Comparison of ENCODE assay signal across 21 cellular contexts in the genomic region with DNA sequence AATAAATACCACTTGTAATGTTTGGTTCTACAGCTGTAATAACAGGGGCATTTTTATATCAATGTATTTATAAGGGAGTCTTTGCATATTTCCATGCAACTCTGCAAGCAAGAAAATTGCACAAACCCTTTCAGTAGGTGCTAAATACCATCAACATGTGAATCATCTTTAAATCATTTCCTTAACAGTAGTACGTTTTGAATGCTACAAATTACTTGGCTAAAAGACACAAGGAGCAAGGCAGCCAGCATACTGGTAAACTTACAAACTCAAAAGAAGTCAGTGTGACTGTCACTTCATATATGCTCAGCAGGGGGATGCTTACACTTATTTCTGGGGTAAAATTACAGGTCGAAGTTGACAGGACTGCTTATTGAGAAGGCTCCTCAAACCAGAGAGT.
DNase-seq lines count a peak whose midpoint lies in the region; ATAC-seq, FAIRE-seq and TF ChIP-seq lines count a peak whose summit lies in the region.
"Had no signal": no experiment of that assay in that cellular context is flagged by ENCODE, and none has a peak within 500 bp of the region (broad histone marks: within the 10 kb centered on the region; RNA-seq: fewer than 3 reads in every experiment).

No MANE protein-coding gene starts in this region.

- H2AFZ ChIP-seq in endothelial cell of umbilical vein (ENCODE audit: low read depth, low read length) (no peak overlapping the region), mesenchymal stem cell (ENCODE audit: low read depth, low read length) (no peak overlapping the region)

- no peak overlapping the region for H3K4me3 Mint-ChIP-seq in nephron progenitor cell
- H3K4me3 Mint-ChIP-seq: activated CD8-positive, alpha-beta memory T cell treated with anti-CD3 and anti-CD28 coated beads, Interleukin-2, amount 10 ng/mL, durations not matched to agents 7 days and 5 days; central memory CD8-positive, alpha-beta T cell; mesothelial cell of epicardium; WTC11 had no signal

- dilution Hi-C loops in endothelial cell of umbilical vein (cut with MboI; ENCODE audit: extremely low pct_ligation_motif_present, low sequenced_read_pairs), result no loop called here

- H3K4me1 Mint-ChIP-seq in nephron progenitor cell, result no peaks in the 10 kb centered on the region
- H3K4me1 Mint-ChIP-seq: activated CD8-positive, alpha-beta memory T cell treated with anti-CD3 and anti-CD28 coated beads, Interleukin-2, amount 10 ng/mL, durations not matched to agents 7 days and 5 days; central memory CD8-positive, alpha-beta T cell; mesothelial cell of epicardium had no signal

- no TSS peak for BruUV-seq in endothelial cell of umbilical vein (replicated peaks; lab: Mats Ljungman, UMichigan)

- no peak for ATAC-seq in HG02981 (IDR thresholded peaks at IDR 0.05; ENCODE audit: unreplicated experiment)
- ATAC-seq: activated CD8-positive, alpha-beta memory T cell treated with anti-CD3 and anti-CD28 coated beads, Interleukin-2, amount 10 ng/mL, durations not matched to agents 7 days and 5 days; WTC11 had no signal

- H3K9me3 Mint-ChIP-seq in nephron progenitor cell, result peaks cover 55% of the 10 kb centered on the region

- H3K9ac ChIP-seq in endothelial cell of umbilical vein (replicated peaks; ENCODE audit: extremely low read depth, insufficient read depth, low read length) (no peak overlapping the region), mesenchymal stem cell (ENCODE audit: low read length) (no peak overlapping the region)
- H3K9ac ChIP-seq: BLaER1 treated with 17β-estradiol and CSF1 and Interleukin-3, amounts not matched to agents 10 nM and 100 nM had no signal

- no peaks in the 10 kb centered on the region for H3K27me3 ChIP-seq in endothelial cell of umbilical vein (ENCODE audit: control insufficient read depth in 2 of 2, insufficient read depth in 2 of 2, low read length in 2 of 2)
- H3K27me3 ChIP-seq in mesenchymal stem cell (ENCODE audit: control insufficient read depth in 1 of 2, insufficient read depth in 1 of 2, low read length in 2 of 2), result no peaks in the 10 kb centered on the region
- H3K27me3 ChIP-seq: BLaER1 treated with 17β-estradiol and CSF1 and Interleukin-3, amounts not matched to agents 10 nM and 100 nM; esophagus squamous epithelium; ovary had no signal

- H3K27ac ChIP-seq in endothelial cell of umbilical vein (ENCODE audit: insufficient read depth, low read depth, low read length), result peak overlapping the region; percentile 15
- H3K27ac ChIP-seq in mesenchymal stem cell (ENCODE audit: low read length, poor library complexity, severe bottlenecking), result peak overlapping the region; percentile 93
- H3K27ac ChIP-seq: BLaER1 treated with 17β-estradiol and CSF1 and Interleukin-3, amounts not matched to agents 10 nM and 100 nM; esophagus squamous epithelium; ovary had no signal

- 30% methylated on average over 2 of the region's 2 CpGs for WGBS in mesenchymal stem cell

- POLR2A ChIA-PET in endothelial cell of umbilical vein (lab: Charles Lee), result no interaction called here

- no peaks in the 10 kb centered on the region for H3K79me1 ChIP-seq in mesenchymal stem cell (replicated peaks; ENCODE audit: low read length, poor library complexity, severe bottlenecking)

- H4K91ac ChIP-seq in mesenchymal stem cell (ENCODE audit: low read length), result no peak overlapping the region

- H3K4ac ChIP-seq in mesenchymal stem cell (ENCODE audit: low read depth in 1 of 2, low read length in 2 of 2), result peak overlapping the region in 1 of 2 experiments; percentile 30

- H3K36me3 Mint-ChIP-seq in nephron progenitor cell (ENCODE audit: low read depth), result peaks cover 31% of the 10 kb centered on the region
- H3K36me3 Mint-ChIP-seq: activated CD8-positive, alpha-beta memory T cell treated with anti-CD3 and anti-CD28 coated beads, Interleukin-2, amount 10 ng/mL, durations not matched to agents 7 days and 5 days had no signal

- no peak overlapping the region for H3K14ac ChIP-seq in mesenchymal stem cell (ENCODE audit: low read length in 2 of 2)

- H3K36me3 ChIP-seq in endothelial cell of umbilical vein (ENCODE audit: control insufficient read depth in 2 of 2, extremely low read depth in 1 of 2, insufficient read depth in 2 of 2, low read length in 2 of 2), result no peaks in the 10 kb centered on the region
- H3K36me3 ChIP-seq in mesenchymal stem cell (ENCODE audit: control insufficient read depth in 1 of 2, insufficient read depth in 2 of 2, low read depth in 1 of 2, low read length in 2 of 2), result no peaks in the 10 kb centered on the region
- H3K36me3 ChIP-seq: BLaER1 treated with 17β-estradiol and CSF1 and Interleukin-3, amounts not matched to agents 10 nM and 100 nM; esophagus squamous epithelium; ovary had no signal

- H4K20me1 ChIP-seq in endothelial cell of umbilical vein (replicated peaks; ENCODE audit: control insufficient read depth, extremely low read depth, insufficient read depth, low read length), result no peaks in the 10 kb centered on the region
- H4K20me1 ChIP-seq: BLaER1 treated with 17β-estradiol and CSF1 and Interleukin-3, amounts not matched to agents 10 nM and 100 nM had no signal

- peak overlapping the region; percentile 63 for H2AK5ac ChIP-seq in mesenchymal stem cell (ENCODE audit: low read length, severe bottlenecking)

- peak; percentile 85 for DNase-seq in AG10803 (ENCODE audit: low read depth)
- DNase-seq in RKO (ENCODE audit: low spot score), result peak; percentile 43
- peak; percentile 77 for DNase-seq in endothelial cell of umbilical vein (ENCODE audit: low read depth, low spot score)
- peak; percentile 34 for DNase-seq in mesenchymal stem cell
- no peak for DNase-seq in nephron progenitor cell
- DNase-seq in SIG-M5 treated with dmso at 0.1 percent for 504 hours (lab: John Stamatoyannopoulos, UW; ENCODE audit: unreplicated experiment), result no peak
- DNase-seq in NCI-H2171 (lab: John Stamatoyannopoulos, UW), result no peak
- DNase-seq: activated CD8-positive, alpha-beta memory T cell treated with anti-CD3 and anti-CD28 coated beads, Interleukin-2, amount 10 ng/mL, durations not matched to agents 7 days and 5 days; activated naive CD4-positive, alpha-beta T cell treated with Interleukin-2 at 50 U/mL for 16 hours; DMS79; esophagus squamous epithelium; Karpas-422; NCI-H1436; NCI-H510A; ovary; stimulated activated CD4-positive, alpha-beta T cell treated with anti-CD3 and anti-CD28 coated beads, Interleukin-12 subunit alpha, Interleukin-12 subunit beta, amount 100 ng/mL, for 4 hours had no signal

- intact Hi-C loops in endothelial cell of umbilical vein (cut with micrococcal nuclease), result loop anchor here (1.0 kb wide), 1 partner anchor 12 kb away; no protein-coding TSS in a partner anchor

- H2BK120ac ChIP-seq in mesenchymal stem cell (ENCODE audit: low read depth, low read length), result no peak overlapping the region

- H4K8ac ChIP-seq in mesenchymal stem cell (ENCODE audit: low read length), result peak overlapping the region; percentile 12

- H3K27ac Mint-ChIP-seq in nephron progenitor cell, result no peak overlapping the region
- H3K27ac Mint-ChIP-seq: activated CD8-positive, alpha-beta memory T cell treated with anti-CD3 and anti-CD28 coated beads, Interleukin-2, amount 10 ng/mL, durations not matched to agents 7 days and 5 days; mesothelial cell of epicardium; WTC11 had no signal

- H3K4me2 ChIP-seq in endothelial cell of umbilical vein (ENCODE audit: insufficient read depth, low read length) (no peak overlapping the region), mesenchymal stem cell (ENCODE audit: low read length, poor library complexity, severe bottlenecking) (no peak overlapping the region)
- H3K4me2 ChIP-seq: BLaER1 treated with 17β-estradiol and CSF1 and Interleukin-3, amounts not matched to agents 10 nM and 100 nM had no signal

- peak; percentile 89 for FAIRE-seq in endothelial cell of umbilical vein (lab: Jason Lieb, UNC)

- no peaks in the 10 kb centered on the region for H3K79me2 ChIP-seq in endothelial cell of umbilical vein (ENCODE audit: control insufficient read depth, insufficient read depth, low read length)

- peak overlapping the region; percentile 40 for H2BK5ac ChIP-seq in mesenchymal stem cell (ENCODE audit: low read depth, low read length, poor library complexity, severe bottlenecking)

- TF ChIP-seq CTCF in AG10803 (conservative IDR thresholded peaks at IDR 0.05; ENCODE audit: low read length) (no peak), endothelial cell of umbilical vein (IDR thresholded peaks at IDR 0.05; ENCODE audit: extremely low read depth in 1 of 2, insufficient read depth in 1 of 2, low read depth in 1 of 2, low read length in 2 of 2) (no peak), nephron progenitor cell (IDR thresholded peaks at IDR 0.05) (no peak)

- no peaks in the 10 kb centered on the region for H3K27me3 Mint-ChIP-seq in nephron progenitor cell (ENCODE audit: low read depth, poor library complexity)
- H3K27me3 Mint-ChIP-seq: activated CD8-positive, alpha-beta memory T cell treated with anti-CD3 and anti-CD28 coated beads, Interleukin-2, amount 10 ng/mL, durations not matched to agents 7 days and 5 days; central memory CD8-positive, alpha-beta T cell had no signal

- H3K9me1 ChIP-seq in endothelial cell of umbilical vein (replicated peaks; ENCODE audit: control insufficient read depth, extremely low read depth, insufficient read depth, low read length), result no peaks in the 10 kb centered on the region

- peaks cover 14% of the 10 kb centered on the region for H3K4me1 ChIP-seq in endothelial cell of umbilical vein (ENCODE audit: control insufficient read depth, extremely low read depth, insufficient read depth, low read length)
- peaks cover 1% of the 10 kb centered on the region for H3K4me1 ChIP-seq in mesenchymal stem cell (ENCODE audit: control insufficient read depth, insufficient read depth, low read depth, low read length)
- H3K4me1 ChIP-seq: BLaER1 treated with 17β-estradiol and CSF1 and Interleukin-3, amounts not matched to agents 10 nM and 100 nM; esophagus squamous epithelium had no signal

- H2BK12ac ChIP-seq in mesenchymal stem cell (ENCODE audit: low read length in 2 of 2), result no peak overlapping the region

- no peak for TF ChIP-seq POLR2A in endothelial cell of umbilical vein (IDR thresholded peaks at IDR 0.05; ENCODE audit: low read depth, low read length)

- H3K4me3 ChIP-seq in AG10803 (ENCODE audit: low read length) (no peak overlapping the region), endothelial cell of umbilical vein (replicated peaks in 1 of 3; ENCODE audit: insufficient read depth in 1 of 3, low read depth in 1 of 3, low read length in 3 of 3) (no peak overlapping the region), mesenchymal stem cell (ENCODE audit: insufficient read depth in 1 of 2, low read depth in 1 of 2, low read length in 2 of 2) (no peak overlapping the region)
- H3K4me3 ChIP-seq: BLaER1 treated with 17β-estradiol and CSF1 and Interleukin-3, amounts not matched to agents 10 nM and 100 nM; esophagus squamous epithelium; ovary had no signal

- H3K9me3 ChIP-seq in endothelial cell of umbilical vein (replicated peaks; ENCODE audit: control insufficient read depth, insufficient read depth, low read length) (no peaks in the 10 kb centered on the region), mesenchymal stem cell (ENCODE audit: control insufficient read depth, low read length) (no peaks in the 10 kb centered on the region)
- H3K9me3 ChIP-seq: esophagus squamous epithelium, ovary had no signal

- no peak overlapping the region for H2BK15ac ChIP-seq in mesenchymal stem cell (ENCODE audit: low read depth, poor library complexity, severe bottlenecking)

- H3K18ac ChIP-seq in mesenchymal stem cell (ENCODE audit: low read depth in 1 of 2, low read length in 2 of 2), result no peak overlapping the region

- CTCF ChIA-PET in endothelial cell of umbilical vein (lab: Charles Lee), result interaction anchor here (1.0 to 1.1 kb wide), 3 partner anchors 10 to 17 kb away, joined by 3 read pairs; no protein-coding TSS in a partner anchor

- H3K23ac ChIP-seq in mesenchymal stem cell (ENCODE audit: low read length in 2 of 2), result no peak overlapping the region

Comparison
In these comparisons a context has a peak if more than half of its experiments do, and no peak if none do; other contexts are left out.
1. DNase-seq: peak in AG10803 (single experiment), RKO (single experiment), endothelial cell of umbilical vein (single experiment) and mesenchymal stem cell (single experiment); none in nephron progenitor cell (single experiment), SIG-M5 treated with dmso at 0.1 percent for 504 hours (single experiment) and NCI-H2171 (single experiment).